In genomic region chr5:116498478-116498877, GRCh38 we compare ENCODE assay signal across 23 cellular contexts.
A peak's percentile ranks its signal among the peaks of the same experiment; 100 is the strongest.
DNase-seq lines count a peak whose midpoint lies in the region; ATAC-seq and TF ChIP-seq lines count a peak whose summit lies in the region.
"Had no signal": no experiment of that assay in that cellular context is flagged by ENCODE, and none has a peak within 500 bp of the region (broad histone marks: within the 10 kb centered on the region; RNA-seq: fewer than 3 reads in every experiment).

No MANE protein-coding gene starts in this region.

- peaks cover 17% of the 10 kb centered on the region for H3K4me1 ChIP-seq in mesodermal cell (ENCODE audit: control insufficient read depth, insufficient read depth, low read length, poor library complexity, severe bottlenecking)
- peaks cover 19% of the 10 kb centered on the region for H3K4me1 ChIP-seq in smooth muscle cell (ENCODE audit: low read depth)
- H3K4me1 ChIP-seq: breast epithelium had no signal

- H3F3A ChIP-seq in smooth muscle cell (ENCODE audit: low read depth) = peaks cover 2% of the 10 kb centered on the region

- H3K4me3 ChIP-seq in mesodermal cell (ENCODE audit: extremely low read depth, insufficient read depth, low read length, poor library complexity, severe bottlenecking) (no peak overlapping the region), smooth muscle cell (no peak overlapping the region)
- H3K4me3 ChIP-seq: breast epithelium had no signal

- H3K36me3 ChIP-seq in mesodermal cell (ENCODE audit: control insufficient read depth, insufficient read depth, low read length) = peaks cover 63% of the 10 kb centered on the region
- H3K36me3 ChIP-seq in smooth muscle cell (ENCODE audit: low read depth) = no peaks in the 10 kb centered on the region

- ATAC-seq in GM21447 (IDR thresholded peaks at IDR 0.05; ENCODE audit: unreplicated experiment) = no peak
- ATAC-seq: naive thymus-derived CD4-positive, alpha-beta T cell had no signal

- H3K9ac ChIP-seq in smooth muscle cell (ENCODE audit: low read depth) = no peak overlapping the region

- no peaks in the 10 kb centered on the region for H3K27me3 ChIP-seq in smooth muscle cell (ENCODE audit: low read depth)
- H3K27me3 ChIP-seq: breast epithelium had no signal

- WGBS in mesodermal cell (ENCODE audit: insufficient coverage in 2 of 2), 2 experiments = 72 to 74% methylated on average over 4 to 6 of the region's 6 CpGs
- 27% methylated on average over 6 of the region's 6 CpGs for WGBS in smooth muscle cell (ENCODE audit: low lambda C conversion rate)

- DNase-seq in HEK293T (ENCODE audit: extremely low spot score) = peak; percentile 43
- DNase-seq in caudate nucleus (lab: John Stamatoyannopoulos, UW) = no peak
- DNase-seq in smooth muscle cell (lab: John Stamatoyannopoulos, UW; ENCODE audit: unreplicated experiment) = no peak
- no peak for DNase-seq in DMS 273 (lab: John Stamatoyannopoulos, UW; ENCODE audit: unreplicated experiment)
- DNase-seq in stimulated activated CD4-positive, alpha-beta T cell treated with anti-CD3 and anti-CD28 coated beads, Interleukin-4, amount 100 ng/mL, for 24 hours = no peak
- DNase-seq: activated CD4-positive, alpha-beta T cell treated with anti-CD3 and anti-CD28 coated beads for 48 hours; activated CD8-positive, alpha-beta memory T cell treated with anti-CD3 and anti-CD28 coated beads for 24 hours; activated T-cell treated with anti-CD3 and anti-CD28 coated beads for 4 hours; DMS153; H9; naive thymus-derived CD4-positive, alpha-beta T cell; NCI-H146; NCI-H2107; NCI-H446; NCI-H774; occipital lobe; stimulated activated naive CD4-positive, alpha-beta T cell; SW 1271 had no signal

- CTCF ChIA-PET in HEK293T (lab: Yijun Ruan, JAX) = interaction anchor here (0.6 to 1.2 kb wide), 3 partner anchors 8 to 40 kb away, joined by 3 read pairs; no protein-coding TSS in a partner anchor

- H4K20me1 ChIP-seq in smooth muscle cell (ENCODE audit: low read depth) = no peaks in the 10 kb centered on the region

- POLR2A ChIA-PET in HEK293T (lab: Yijun Ruan, JAX) = no interaction called here

- no peaks in the 10 kb centered on the region for H3K79me2 ChIP-seq in smooth muscle cell (ENCODE audit: low read depth)

- H2AFZ ChIP-seq in smooth muscle cell (ENCODE audit: low read depth) = no peak overlapping the region

- peak overlapping the region; percentile 70 for H3K4me2 ChIP-seq in smooth muscle cell

- H3K9me3 ChIP-seq in mesodermal cell (ENCODE audit: control insufficient read depth, low read length) (no peaks in the 10 kb centered on the region), smooth muscle cell (replicated peaks; ENCODE audit: low read depth) (no peaks in the 10 kb centered on the region)
- H3K9me3 ChIP-seq: breast epithelium had no signal

- H3K27ac ChIP-seq in caudate nucleus (ENCODE audit: low read depth, low read length) (peak overlapping the region; percentile 24), mesodermal cell (ENCODE audit: low read depth, low read length, severe bottlenecking) (peak overlapping the region; percentile 23), smooth muscle cell (ENCODE audit: low read depth) (no peak overlapping the region)
- H3K27ac ChIP-seq: breast epithelium, epithelial cell of prostate, VCaP had no signal

- no peak for TF ChIP-seq CTCF in smooth muscle cell (IDR thresholded peaks at IDR 0.05; ENCODE audit: borderline replicate concordance, insufficient read depth, poor library complexity, severe bottlenecking)

TF ChIP-seq in HEK293T, 16 proteins besides CTCF, POLR2A, EP300 and RAD21:
- TF ChIP-seq SP1 (IDR thresholded peaks at IDR 0.05) (no peak), L3MBTL2 (conservative IDR thresholded peaks at IDR 0.05) (0 out of 2 replicates have a peak, but pooled peaks have one; percentile 2), PKNOX1 (IDR thresholded peaks at IDR 0.05) (peak; percentile 72), CTBP1 (IDR thresholded peaks at IDR 0.05; ENCODE audit: borderline replicate concordance) (no peak), LEF1 (IDR thresholded peaks at IDR 0.05; ENCODE audit: borderline replicate concordance) (no peak)
